In the genomic region with DNA sequence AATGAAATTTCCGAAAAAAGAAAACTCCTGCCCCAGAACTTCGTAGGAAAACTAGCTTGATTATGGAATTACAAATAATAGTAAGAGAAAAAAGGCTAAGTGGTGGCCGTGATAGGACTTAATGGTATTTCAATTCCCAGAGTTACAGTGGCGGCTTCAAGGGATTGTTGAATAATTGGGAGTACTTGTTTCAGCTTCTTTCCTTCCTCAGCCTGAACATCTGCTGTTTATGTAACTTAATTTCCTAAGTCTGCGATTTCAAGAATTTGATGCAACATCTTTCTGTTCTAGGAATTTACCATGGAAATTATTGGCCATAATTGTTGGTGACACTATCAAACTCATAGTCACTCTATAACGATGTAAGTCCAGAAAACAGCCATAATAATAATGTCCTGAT, we compare ENCODE assay signal across 8 cellular contexts. TPM values are rescaled to one million over a fixed set of nuclear protein-coding genes. Genes with fewer than 3 reads are reported as not detected.
A peak's percentile ranks its signal among the peaks of the same experiment; 100 is the strongest.
DNase-seq lines count a peak whose midpoint lies in the region; ATAC-seq and TF ChIP-seq lines count a peak whose summit lies in the region.

No MANE protein-coding gene starts in this region.

- DNase-seq in NCI-H82 (lab: John Stamatoyannopoulos, UW), result peak; percentile 12
- DNase-seq in NCI-H82 treated with DMSO at 0.1 percent for 48 hours (lab: John Stamatoyannopoulos, UW; ENCODE audit: unreplicated experiment), result no peak
- DNase-seq in activated CD8-positive, alpha-beta T cell treated with anti-CD3 and anti-CD28 coated beads for 36 hours, result no peak
- DNase-seq in stimulated activated naive B cell treated with anti-CD40 and anti-IgM and Interleukin-4, amounts not matched to agents 10 μg/mL and 1 μg/mL and 100 μg/mL, for 72 hours, result no peak

- peaks cover 5% of the 10 kb centered on the region for H3K36me3 Mint-ChIP-seq in activated CD8-positive, alpha-beta T cell treated with anti-CD3 and anti-CD28 coated beads for 36 hours (ENCODE audit: low read depth)
- peaks cover 7 to 8% of the 10 kb centered on the region in 2 donors for H3K36me3 Mint-ChIP-seq in stimulated activated naive B cell treated with anti-CD40 and anti-IgM and Interleukin-4, amounts not matched to agents 10 μg/mL and 1 μg/mL and 100 μg/mL, for 72 hours

- POLR2A ChIA-PET in activated CD8-positive, alpha-beta T cell treated with anti-CD3 and anti-CD28 coated beads for 36 hours (lab: Charles Lee), result interaction anchor here (0.6 to 1.1 kb wide), 3 partner anchors 73 to 560 kb away, joined by 3 to 8 read pairs (median 3); a partner anchor contains a TSS

- H3K4me1 Mint-ChIP-seq in activated CD8-positive, alpha-beta T cell treated with anti-CD3 and anti-CD28 coated beads for 36 hours (ENCODE audit: low read depth), result peaks cover 25% of the 10 kb centered on the region
- H3K4me1 Mint-ChIP-seq in stimulated activated naive B cell treated with anti-CD40 and anti-IgM and Interleukin-4, amounts not matched to agents 10 μg/mL and 1 μg/mL and 100 μg/mL, for 72 hours, result peaks cover 13 to 24% of the 10 kb centered on the region in 2 donors

- no peak for ATAC-seq in activated CD8-positive, alpha-beta T cell treated with anti-CD3 and anti-CD28 coated beads for 36 hours
- no peak for ATAC-seq in stimulated activated naive B cell treated with anti-CD40 and anti-IgM and Interleukin-4, amounts not matched to agents 10 μg/mL and 1 μg/mL and 100 μg/mL, for 72 hours (replicated peaks)
- ATAC-seq in GM19463 (IDR thresholded peaks at IDR 0.05; ENCODE audit: unreplicated experiment) (no peak), HG03196 (IDR thresholded peaks at IDR 0.05; ENCODE audit: unreplicated experiment) (no peak), GM21381 (IDR thresholded peaks at IDR 0.05; ENCODE audit: unreplicated experiment) (no peak)

- TF ChIP-seq CTCF in activated CD8-positive, alpha-beta T cell treated with anti-CD3 and anti-CD28 coated beads for 36 hours (IDR thresholded peaks at IDR 0.05), result no peak

- H3K4me3 ChIP-seq in iPS-18c (ENCODE audit: insufficient read depth, low read depth, low read length), result peak overlapping the region; percentile 100

- peak overlapping the region; percentile 99 for H3K4me3 Mint-ChIP-seq in activated CD8-positive, alpha-beta T cell treated with anti-CD3 and anti-CD28 coated beads for 36 hours
- peak overlapping the region; percentile 91 to 99 for H3K4me3 Mint-ChIP-seq in stimulated activated naive B cell treated with anti-CD40 and anti-IgM and Interleukin-4, amounts not matched to agents 10 μg/mL and 1 μg/mL and 100 μg/mL, for 72 hours

- CTCF ChIA-PET in activated CD8-positive, alpha-beta T cell treated with anti-CD3 and anti-CD28 coated beads for 36 hours (lab: Charles Lee), result interaction anchor here (1.0 kb wide), 1 partner anchor 113 kb away, joined by 4 read pairs; no protein-coding TSS in a partner anchor

- H3K27ac Mint-ChIP-seq in activated CD8-positive, alpha-beta T cell treated with anti-CD3 and anti-CD28 coated beads for 36 hours, result peak overlapping the region; percentile 98
- H3K27ac Mint-ChIP-seq in stimulated activated naive B cell treated with anti-CD40 and anti-IgM and Interleukin-4, amounts not matched to agents 10 μg/mL and 1 μg/mL and 100 μg/mL, for 72 hours, result peak overlapping the region; percentile 99

- intact Hi-C loops in activated CD8-positive, alpha-beta T cell treated with anti-CD3 and anti-CD28 coated beads for 36 hours (cut with micrococcal nuclease), result no loop called here

- peaks cover 3% of the 10 kb centered on the region for H3K9me3 ChIP-seq in iPS-18c (ENCODE audit: control insufficient read depth, insufficient read depth, low read length)

- no peaks in the 10 kb centered on the region for H3K9me3 Mint-ChIP-seq in activated CD8-positive, alpha-beta T cell treated with anti-CD3 and anti-CD28 coated beads for 36 hours
- H3K9me3 Mint-ChIP-seq in stimulated activated naive B cell treated with anti-CD40 and anti-IgM and Interleukin-4, amounts not matched to agents 10 μg/mL and 1 μg/mL and 100 μg/mL, for 72 hours, result no peaks in the 10 kb centered on the region

- H3K27me3 Mint-ChIP-seq in activated CD8-positive, alpha-beta T cell treated with anti-CD3 and anti-CD28 coated beads for 36 hours, result no peaks in the 10 kb centered on the region
- H3K27me3 Mint-ChIP-seq in stimulated activated naive B cell treated with anti-CD40 and anti-IgM and Interleukin-4, amounts not matched to agents 10 μg/mL and 1 μg/mL and 100 μg/mL, for 72 hours, result no peaks in the 10 kb centered on the region

RNA-seq across cellular contexts. Expression of a gene that starts 0.7 kb away (rescaled TPM):
- total RNA-seq in activated CD8-positive, alpha-beta T cell treated with anti-CD3 and anti-CD28 coated beads for 36 hours, result 10 to 100 TPM; 22.5 to 22.8 TPM
